ENCODE assay signal across 22 cellular contexts in genomic region chr5:149206524-149207141, GRCh38.
DNase-seq lines count a peak whose midpoint lies in the region; ATAC-seq and TF ChIP-seq lines count a peak whose summit lies in the region.
"Had no signal": no experiment of that assay in that cellular context is flagged by ENCODE, and none has a peak within 500 bp of the region (broad histone marks: within the 10 kb centered on the region; RNA-seq: fewer than 3 reads in every experiment).

No MANE protein-coding gene starts in this region.

- ATAC-seq in RWPE2 (ENCODE audit: low read depth) (peak; percentile 71), lung (ENCODE audit: insufficient read depth, low FRiP score) (no peak)
- ATAC-seq: natural killer cell treated with Interleukin-12 subunit alpha and Interleukin-12 subunit beta and Interleukin-15 and Interleukin-18, amount 100 ng/mL, for 72 hours; stimulated activated naive B cell treated with anti-CD40 and anti-IgM and Interleukin-4, amounts not matched to agents 10 μg/mL and 1 μg/mL and 100 μg/mL, for 72 hours had no signal

- H3K27ac Mint-ChIP-seq in activated naive CD8-positive, alpha-beta T cell treated with anti-CD3 and anti-CD28 coated beads for 36 hours = no peak overlapping the region
- H3K27ac Mint-ChIP-seq: CD4-positive, alpha-beta T cell; immature natural killer cell; natural killer cell treated with Interleukin-12 subunit alpha and Interleukin-12 subunit beta and Interleukin-15 and Interleukin-18, amount 100 ng/mL, for 72 hours; stimulated activated naive B cell treated with anti-CD40 and anti-IgM and Interleukin-4, amounts not matched to agents 10 μg/mL and 1 μg/mL and 100 μg/mL, for 72 hours had no signal

- H3K36me3 ChIP-seq in RWPE2 (ENCODE audit: low read depth) (peaks cover 23% of the 10 kb centered on the region), fibroblast of lung (ENCODE audit: control insufficient read depth, insufficient read depth, low read length) (peaks cover 14% of the 10 kb centered on the region), lung (ENCODE audit: control insufficient read depth in 2 of 2, insufficient read depth in 2 of 2, low read length in 2 of 2) (peaks cover 5 to 21% of the 10 kb centered on the region in 2 donors)
- H3K36me3 ChIP-seq: prostate gland, transverse colon had no signal

- CTCF ChIA-PET in AG04450 (lab: Charles Lee) = no interaction called here

- TF ChIP-seq CTCF in AG04450 (IDR thresholded peaks at IDR 0.05; ENCODE audit: low read depth, low read length) (no peak), RWPE2 (IDR thresholded peaks at IDR 0.05; ENCODE audit: poor library complexity, severe bottlenecking) (no peak), fibroblast of lung (conservative IDR thresholded peaks at IDR 0.05 in 1 of 2, IDR thresholded peaks at IDR 0.05 in 1 of 2; ENCODE audit: low read depth in 1 of 2, low read length in 2 of 2) (no peak), lung (IDR thresholded peaks at IDR 0.05; ENCODE audit: control extremely low read depth, extremely low read depth) (no peak), coronary artery (IDR thresholded peaks at IDR 0.05) (no peak)

- DNase-seq in AG04450 (ENCODE audit: low read depth, low spot score) (no peak), RWPE2 (ENCODE audit: low spot score) (no peak), fibroblast of lung (ENCODE audit: low read depth in 2 of 2) (peak; percentile 24 to 87), lung (ENCODE audit: low spot score) (no peak), C1 segment of cervical spinal cord (lab: John Stamatoyannopoulos, UW) (no peak), T-helper 1 cell (no peak), coronary artery (ENCODE audit: low spot score) (no peak)
- no peak for DNase-seq in activated naive CD8-positive, alpha-beta T cell treated with anti-CD3 and anti-CD28 coated beads for 36 hours
- DNase-seq: activated CD4-positive, alpha-beta T cell treated with anti-CD3 and anti-CD28 coated beads, Interleukin-2, amount 50 U/mL, for 1 hour; activated naive CD4-positive, alpha-beta T cell; activated T-cell treated with anti-CD3 and anti-CD28 coated beads for 4 hours; CD4-positive, alpha-beta T cell; erythroblast; immature natural killer cell; mesendoderm; MM.1S; NCI-H1694 treated with DMSO at 0.1 percent for 48 hours; stimulated activated naive B cell treated with anti-CD40 and anti-IgM and Interleukin-4, amounts not matched to agents 10 μg/mL and 1 μg/mL and 100 μg/mL, for 72 hours; SW 1271; transverse colon had no signal

- H3K9me3 ChIP-seq in AG04450 (ENCODE audit: control insufficient read depth, insufficient read depth, low read length) = no peaks in the 10 kb centered on the region
- no peaks in the 10 kb centered on the region for H3K9me3 ChIP-seq in RWPE2 (ENCODE audit: severe bottlenecking)
- no peaks in the 10 kb centered on the region for H3K9me3 ChIP-seq in fibroblast of lung (ENCODE audit: control insufficient read depth, insufficient read depth, low read depth, low read length)
- H3K9me3 ChIP-seq in lung (ENCODE audit: control insufficient read depth in 2 of 2, insufficient read depth in 1 of 2, low read length in 1 of 2) = peaks cover 0 to 2% of the 10 kb centered on the region in 2 donors
- H3K9me3 ChIP-seq: prostate gland, transverse colon had no signal

- peaks cover 9% of the 10 kb centered on the region for H3K4me1 Mint-ChIP-seq in activated naive CD8-positive, alpha-beta T cell treated with anti-CD3 and anti-CD28 coated beads for 36 hours
- H3K4me1 Mint-ChIP-seq: immature natural killer cell; stimulated activated naive B cell treated with anti-CD40 and anti-IgM and Interleukin-4, amounts not matched to agents 10 μg/mL and 1 μg/mL and 100 μg/mL, for 72 hours had no signal

- H3K4me3 Mint-ChIP-seq in activated naive CD8-positive, alpha-beta T cell treated with anti-CD3 and anti-CD28 coated beads for 36 hours = no peak overlapping the region
- H3K4me3 Mint-ChIP-seq: CD4-positive, alpha-beta T cell; immature natural killer cell; natural killer cell treated with Interleukin-12 subunit alpha and Interleukin-12 subunit beta and Interleukin-15 and Interleukin-18, amount 100 ng/mL, for 72 hours; stimulated activated naive B cell treated with anti-CD40 and anti-IgM and Interleukin-4, amounts not matched to agents 10 μg/mL and 1 μg/mL and 100 μg/mL, for 72 hours had no signal

- no peaks in the 10 kb centered on the region for H3K36me3 Mint-ChIP-seq in activated naive CD8-positive, alpha-beta T cell treated with anti-CD3 and anti-CD28 coated beads for 36 hours
- H3K36me3 Mint-ChIP-seq: immature natural killer cell; natural killer cell treated with Interleukin-12 subunit alpha and Interleukin-12 subunit beta and Interleukin-15 and Interleukin-18, amount 100 ng/mL, for 72 hours; stimulated activated naive B cell treated with anti-CD40 and anti-IgM and Interleukin-4, amounts not matched to agents 10 μg/mL and 1 μg/mL and 100 μg/mL, for 72 hours had no signal

- POLR2A ChIA-PET in AG04450 (lab: Yijun Ruan, JAX) = interaction anchor here (0.6 to 1.5 kb wide), 2 partner anchors 16 to 42 kb away, joined by 4 to 6 read pairs; no protein-coding TSS in a partner anchor

- no peak overlapping the region for H2AFZ ChIP-seq in fibroblast of lung (ENCODE audit: low read length)

- H3K4me3 ChIP-seq in AG04450 (ENCODE audit: low read depth, low read length) = no peak overlapping the region
- H3K4me3 ChIP-seq in RWPE2 (ENCODE audit: severe bottlenecking) = no peak overlapping the region
- H3K4me3 ChIP-seq in fibroblast of lung (replicated peaks in 1 of 4; ENCODE audit: control extremely low read depth in 1 of 4, insufficient read depth in 1 of 4, low read depth in 3 of 4, low read length in 4 of 4) = no peak overlapping the region
- H3K4me3 ChIP-seq in lung = no peak overlapping the region
- H3K4me3 ChIP-seq in coronary artery = no peak overlapping the region
- H3K4me3 ChIP-seq: prostate gland, transverse colon had no signal

- H3K27me3 Mint-ChIP-seq in activated naive CD8-positive, alpha-beta T cell treated with anti-CD3 and anti-CD28 coated beads for 36 hours = no peaks in the 10 kb centered on the region
- H3K27me3 Mint-ChIP-seq: CD4-positive, alpha-beta T cell; natural killer cell treated with Interleukin-12 subunit alpha and Interleukin-12 subunit beta and Interleukin-15 and Interleukin-18, amount 100 ng/mL, for 72 hours; stimulated activated naive B cell treated with anti-CD40 and anti-IgM and Interleukin-4, amounts not matched to agents 10 μg/mL and 1 μg/mL and 100 μg/mL, for 72 hours had no signal

- peak overlapping the region; percentile 29 for H3K9ac ChIP-seq in fibroblast of lung (ENCODE audit: insufficient read depth, low read length)

- H3K27me3 ChIP-seq in AG04450 (ENCODE audit: control insufficient read depth, insufficient read depth, low read length) = no peaks in the 10 kb centered on the region
- H3K27me3 ChIP-seq in RWPE2 (ENCODE audit: insufficient read depth, poor library complexity, severe bottlenecking) = no peaks in the 10 kb centered on the region
- no peaks in the 10 kb centered on the region for H3K27me3 ChIP-seq in fibroblast of lung (ENCODE audit: control insufficient read depth, insufficient read depth, low read length)
- no peaks in the 10 kb centered on the region for H3K27me3 ChIP-seq in lung (ENCODE audit: control insufficient read depth, insufficient read depth)
- H3K27me3 ChIP-seq: transverse colon had no signal

- no peaks in the 10 kb centered on the region for H3K79me2 ChIP-seq in fibroblast of lung (ENCODE audit: control insufficient read depth, insufficient read depth, low read length)

- peaks cover 18% of the 10 kb centered on the region for H3K4me1 ChIP-seq in RWPE2 (ENCODE audit: insufficient read depth, poor library complexity, severe bottlenecking)
- peaks cover 56% of the 10 kb centered on the region for H3K4me1 ChIP-seq in fibroblast of lung (ENCODE audit: control insufficient read depth, extremely low read depth, insufficient read depth, low read length)
- peaks cover 7 to 17% of the 10 kb centered on the region in 2 donors for H3K4me1 ChIP-seq in lung (ENCODE audit: control insufficient read depth in 2 of 2, insufficient read depth in 2 of 2, low read length in 2 of 2)
- H3K4me1 ChIP-seq: prostate gland had no signal

- H3K27ac ChIP-seq in AG04450 (ENCODE audit: low read depth, low read length) (peak overlapping the region; percentile 95), RWPE2 (ENCODE audit: poor library complexity, severe bottlenecking) (peak overlapping the region; percentile 5), fibroblast of lung (ENCODE audit: insufficient read depth, low read length) (peak overlapping the region; percentile 98), lung (ENCODE audit: low read depth in 1 of 2, low read length in 1 of 2) (peak overlapping the region; percentile 10 to 62), coronary artery (peak overlapping the region in 1 of 2 donors; percentile 60)
- H3K27ac ChIP-seq: prostate gland had no signal

- no peaks in the 10 kb centered on the region for H4K20me1 ChIP-seq in fibroblast of lung (ENCODE audit: control insufficient read depth, extremely low read depth, insufficient read depth, low read length)

- WGBS in lung, 2 donors = 77 to 86% methylated on average over 10 of the region's 10 CpGs

- H3K9me3 Mint-ChIP-seq in activated naive CD8-positive, alpha-beta T cell treated with anti-CD3 and anti-CD28 coated beads for 36 hours = no peaks in the 10 kb centered on the region
- H3K9me3 Mint-ChIP-seq: CD4-positive, alpha-beta T cell; immature natural killer cell; natural killer cell treated with Interleukin-12 subunit alpha and Interleukin-12 subunit beta and Interleukin-15 and Interleukin-18, amount 100 ng/mL, for 72 hours; stimulated activated naive B cell treated with anti-CD40 and anti-IgM and Interleukin-4, amounts not matched to agents 10 μg/mL and 1 μg/mL and 100 μg/mL, for 72 hours had no signal

- peak overlapping the region; percentile 53 for H3K4me2 ChIP-seq in fibroblast of lung (ENCODE audit: extremely low read depth, insufficient read depth, low read length)

Comparison
In these comparisons a context has a peak if more than half of its experiments do, and no peak if none do; other contexts are left out.
1. DNase-seq: peak in fibroblast of lung (2 of 2); none in AG04450 (single experiment), RWPE2 (single experiment), lung (single experiment), activated naive CD8-positive, alpha-beta T cell treated with anti-CD3 and anti-CD28 coated beads for 36 hours (single experiment), C1 segment of cervical spinal cord (0 of 14), T-helper 1 cell (0 of 5) and coronary artery (single experiment).